ENCODE assay signal across 15 cellular contexts in genomic region chr17:78400581-78401240, GRCh38. TPM values are rescaled to one million over a fixed set of nuclear protein-coding genes. Genes with fewer than 3 reads are reported as not detected.
DNase-seq lines count a peak whose midpoint lies in the region; ATAC-seq, FAIRE-seq and TF ChIP-seq lines count a peak whose summit lies in the region.
"Had no signal": no experiment of that assay in that cellular context is flagged by ENCODE, and none has a peak within 500 bp of the region (broad histone marks: within the 10 kb centered on the region; RNA-seq: fewer than 3 reads in every experiment).

No MANE protein-coding gene starts in this region.

- no peak overlapping the region for H3K18ac ChIP-seq in H1 (ENCODE audit: extremely low read depth, low read length)

- H2BK12ac ChIP-seq in H1 (ENCODE audit: low read depth, low read length), result no peak overlapping the region

- CTCF ChIA-PET in activated naive CD4-positive, alpha-beta T cell treated with anti-CD3 and anti-CD28 coated beads, Interleukin-2, amount 10 ng/mL, durations not matched to agents 7 days and 5 days (lab: Charles Lee), result interaction anchor here (0.6 to 1.5 kb wide), 3 partner anchors 21 to 40 kb away, joined by 3 read pairs; no protein-coding TSS in a partner anchor
- CTCF ChIA-PET in H1 (lab: Charles Lee; ENCODE audit: partially characterized antibody), result interaction anchor here (0.6 to 6.5 kb wide), 15 partner anchors 10 to 307 kb away, joined by 3 to 45 read pairs (median 3); no protein-coding TSS in a partner anchor

- H4K20me1 ChIP-seq in H1 (replicated peaks in 1 of 2; ENCODE audit: control insufficient read depth in 1 of 2, insufficient read depth in 2 of 2, low read length in 2 of 2), result peaks cover 9 to 30% of the 10 kb centered on the region in 2 experiments

- H2BK20ac ChIP-seq in H1 (ENCODE audit: low read length), result no peak overlapping the region

- no peak for TF ChIP-seq POLR2A in H1 (IDR thresholded peaks at IDR 0.05; ENCODE audit: control extremely low read depth in 1 of 2, low read depth in 2 of 2, low read length in 2 of 2)

- no peak overlapping the region for H2BK120ac ChIP-seq in H1 (replicated peaks; ENCODE audit: low read depth, low read length)

- H3K36me3 ChIP-seq in H1 (ENCODE audit: control insufficient read depth in 2 of 4, insufficient read depth in 4 of 4, low read length in 3 of 4) (peaks cover 36 to 76% (median 70%) of the 10 kb centered on the region in 4 experiments), psoas muscle (ENCODE audit: insufficient read depth in 1 of 2, low read depth in 1 of 2) (peaks cover 7 to 83% of the 10 kb centered on the region in 2 donors)

- no peak for TF ChIP-seq RAD21 in H1 (IDR thresholded peaks at IDR 0.05 in 1 of 2, conservative IDR thresholded peaks at IDR 0.05 in 1 of 2; ENCODE audit: low read depth in 2 of 2, low read length in 2 of 2)

- no peak overlapping the region for H4K91ac ChIP-seq in H1 (replicated peaks; ENCODE audit: insufficient read length, low read length)

- no peak overlapping the region for H3K4ac ChIP-seq in H1 (replicated peaks; ENCODE audit: insufficient read length, low read depth, low read length)

- H4K5ac ChIP-seq in H1 (ENCODE audit: insufficient read length, low read depth, low read length), result no peak overlapping the region

- H3K9me3 ChIP-seq in H1 (ENCODE audit: insufficient read depth in 2 of 2, low read depth in 1 of 2, low read length in 1 of 2) (no peaks in the 10 kb centered on the region), psoas muscle (no peaks in the 10 kb centered on the region)
- H3K9me3 ChIP-seq: gastrocnemius medialis had no signal

- H3K4me3 Mint-ChIP-seq in activated naive CD4-positive, alpha-beta T cell treated with anti-CD3 and anti-CD28 coated beads, Interleukin-2, amount 10 ng/mL, durations not matched to agents 7 days and 5 days, result no peak overlapping the region
- no peak overlapping the region for H3K4me3 Mint-ChIP-seq in stimulated activated naive B cell treated with anti-CD40 and anti-IgM and Interleukin-4, amounts not matched to agents 10 μg/mL and 1 μg/mL and 100 μg/mL, for 72 hours
- H3K4me3 Mint-ChIP-seq: CD4-positive, alpha-beta memory T cell; nephron had no signal

- FAIRE-seq in H1 (lab: Jason Lieb, UNC), result no peak
- FAIRE-seq: endometrium had no signal

- H3K4me1 Mint-ChIP-seq in activated naive CD4-positive, alpha-beta T cell treated with anti-CD3 and anti-CD28 coated beads, Interleukin-2, amount 10 ng/mL, durations not matched to agents 7 days and 5 days, result peaks cover 1% of the 10 kb centered on the region
- H3K4me1 Mint-ChIP-seq in stimulated activated naive B cell treated with anti-CD40 and anti-IgM and Interleukin-4, amounts not matched to agents 10 μg/mL and 1 μg/mL and 100 μg/mL, for 72 hours, result peaks cover 14 to 23% of the 10 kb centered on the region in 2 donors

- H3K4me2 ChIP-seq in H1 (ENCODE audit: insufficient read depth in 1 of 2, low read depth in 2 of 2, low read length in 2 of 2), result no peak overlapping the region

- H2AFZ ChIP-seq in H1 (ENCODE audit: low read length), result no peak overlapping the region

- DNase-seq in activated naive CD4-positive, alpha-beta T cell treated with anti-CD3 and anti-CD28 coated beads, Interleukin-2, amount 50 U/mL, for 72 hours (ENCODE audit: low spot score in 2 of 2), result no peak
- DNase-seq in activated naive CD4-positive, alpha-beta T cell treated with anti-CD3 and anti-CD28 coated beads, Interleukin-2, amount 10 ng/mL, durations not matched to agents 7 days and 5 days, result no peak
- DNase-seq in HPDE6-E6E7 (ENCODE audit: extremely low spot score), result peak; percentile 61
- DNase-seq in H1 (ENCODE audit: low read depth in 1 of 2, low spot score in 2 of 2), result no peak
- DNase-seq in psoas muscle, result no peak
- no peak for DNase-seq in stimulated activated naive B cell treated with anti-CD40 and anti-IgM and Interleukin-4, amounts not matched to agents 10 μg/mL and 1 μg/mL and 100 μg/mL, for 72 hours
- DNase-seq in NCI-H82 treated with DMSO at 0.1 percent for 48 hours (lab: John Stamatoyannopoulos, UW; ENCODE audit: unreplicated experiment), result no peak
- DNase-seq: ACHN; activated CD4-positive, alpha-beta T cell treated with anti-CD3 and anti-CD28 coated beads for 4 hours; CD4-positive, alpha-beta memory T cell; gastrocnemius medialis; T-helper 9 cell had no signal

- H3K4me3 ChIP-seq in H1 (ENCODE audit: extremely low read depth in 1 of 4, insufficient read depth in 2 of 4, low read depth in 3 of 4, low read length in 4 of 4) (no peak overlapping the region), psoas muscle (no peak overlapping the region)
- H3K4me3 ChIP-seq: gastrocnemius medialis had no signal

- no peaks in the 10 kb centered on the region for H3K27me3 Mint-ChIP-seq in activated naive CD4-positive, alpha-beta T cell treated with anti-CD3 and anti-CD28 coated beads, Interleukin-2, amount 10 ng/mL, durations not matched to agents 7 days and 5 days
- H3K27me3 Mint-ChIP-seq in stimulated activated naive B cell treated with anti-CD40 and anti-IgM and Interleukin-4, amounts not matched to agents 10 μg/mL and 1 μg/mL and 100 μg/mL, for 72 hours, result no peaks in the 10 kb centered on the region
- H3K27me3 Mint-ChIP-seq: CD4-positive, alpha-beta memory T cell had no signal

- 0 out of 2 replicates have a peak overlapping the region, but pooled peaks have one; percentile 44 for H2BK5ac ChIP-seq in H1 (ENCODE audit: low read depth, low read length)

- peak in 1 of 2 donors; percentile 64 for ATAC-seq in activated naive CD4-positive, alpha-beta T cell treated with anti-CD3 and anti-CD28 coated beads, Interleukin-2, amount 50 U/mL, for 72 hours
- peak in 1 of 4 donors; percentile 14 for ATAC-seq in psoas muscle
- no peak for ATAC-seq in stimulated activated naive B cell treated with anti-CD40 and anti-IgM and Interleukin-4, amounts not matched to agents 10 μg/mL and 1 μg/mL and 100 μg/mL, for 72 hours (replicated peaks)
- ATAC-seq in GM18867 (IDR thresholded peaks at IDR 0.05; ENCODE audit: unreplicated experiment), result no peak
- ATAC-seq: gastrocnemius medialis had no signal

- no peaks in the 10 kb centered on the region for H3K23me2 ChIP-seq in H1 (ENCODE audit: low read depth, low read length)

- no peak overlapping the region for H2AK5ac ChIP-seq in H1 (ENCODE audit: low read depth, low read length)

- peaks cover 2% of the 10 kb centered on the region; the same call in 1 of the 2 replicates for H3K79me1 ChIP-seq in H1 (ENCODE audit: low read depth, low read length)

- H3K9ac ChIP-seq in H1 (replicated peaks in 1 of 4; ENCODE audit: extremely low read depth in 1 of 4, low read depth in 3 of 4, low read length in 3 of 4), result no peak overlapping the region

- 90% methylated on average over 17 of the region's 17 CpGs; no CpG with 5 or more reads in 1 of the 2 experiments for WGBS in H1 (ENCODE audit: extremely low coverage in 1 of 2, insufficient coverage in 1 of 2, insufficient read length in 1 of 2, insufficient replicate concordance in 2 of 2, low coverage in 1 of 2, low lambda C conversion rate in 2 of 2, missing lambda C conversion rate in 1 of 2), 2 experiments
- 84 to 90% (median 90%) methylated on average over 17 of the region's 17 CpGs for WGBS in psoas muscle, 3 donors

- H3K27ac Mint-ChIP-seq in activated naive CD4-positive, alpha-beta T cell treated with anti-CD3 and anti-CD28 coated beads, Interleukin-2, amount 50 U/mL, for 72 hours, result peak overlapping the region; percentile 44 to 68
- no peak overlapping the region for H3K27ac Mint-ChIP-seq in activated naive CD4-positive, alpha-beta T cell treated with anti-CD3 and anti-CD28 coated beads, Interleukin-2, amount 10 ng/mL, durations not matched to agents 7 days and 5 days
- H3K27ac Mint-ChIP-seq in stimulated activated naive B cell treated with anti-CD40 and anti-IgM and Interleukin-4, amounts not matched to agents 10 μg/mL and 1 μg/mL and 100 μg/mL, for 72 hours, result no peak overlapping the region
- H3K27ac Mint-ChIP-seq: nephron had no signal

- no peak for TF ChIP-seq CTCF in H1 (IDR thresholded peaks at IDR 0.05; ENCODE audit: control extremely low read depth in 1 of 3, insufficient read depth in 1 of 3, low read depth in 1 of 3, low read length in 3 of 3)
- TF ChIP-seq CTCF in psoas muscle (IDR thresholded peaks at IDR 0.05), result no peak

- TF ChIP-seq EP300 in H1 (IDR thresholded peaks at IDR 0.05; ENCODE audit: borderline replicate concordance in 1 of 2, low read depth in 2 of 2, low read length in 2 of 2), result no peak

- no peak overlapping the region for H3K56ac ChIP-seq in H1 (replicated peaks; ENCODE audit: insufficient read length, low read depth, low read length)

- H3K27ac ChIP-seq in H1 (ENCODE audit: low read depth, low read length) (no peak overlapping the region), psoas muscle (peak overlapping the region; percentile 74)
- H3K27ac ChIP-seq: gastrocnemius medialis had no signal

- no peak overlapping the region for H4K8ac ChIP-seq in H1 (ENCODE audit: extremely low read depth, insufficient read depth, low read length)

- H3K4me1 ChIP-seq in H1 (replicated peaks in 1 of 4; ENCODE audit: control insufficient read depth in 3 of 4, insufficient read depth in 4 of 4, low read length in 3 of 4) (no peaks in the 10 kb centered on the region), psoas muscle (peaks cover 45% of the 10 kb centered on the region)

- H3K9me3 Mint-ChIP-seq in activated naive CD4-positive, alpha-beta T cell treated with anti-CD3 and anti-CD28 coated beads, Interleukin-2, amount 50 U/mL, for 72 hours, result no peaks in the 10 kb centered on the region
- no peaks in the 10 kb centered on the region for H3K9me3 Mint-ChIP-seq in activated naive CD4-positive, alpha-beta T cell treated with anti-CD3 and anti-CD28 coated beads, Interleukin-2, amount 10 ng/mL, durations not matched to agents 7 days and 5 days
- no peaks in the 10 kb centered on the region for H3K9me3 Mint-ChIP-seq in stimulated activated naive B cell treated with anti-CD40 and anti-IgM and Interleukin-4, amounts not matched to agents 10 μg/mL and 1 μg/mL and 100 μg/mL, for 72 hours
- H3K9me3 Mint-ChIP-seq: CD4-positive, alpha-beta memory T cell; nephron had no signal

- peaks cover 0 to 57% of the 10 kb centered on the region in 2 experiments; a peak in 2 of 4 replicates for H3K79me2 ChIP-seq in H1 (ENCODE audit: control insufficient read depth in 1 of 2, insufficient read depth in 2 of 2, low read length in 2 of 2)

- intact Hi-C loops in psoas muscle (cut with DNase I), result no loop called here

- H3K14ac ChIP-seq in H1 (ENCODE audit: insufficient read length), result no peak overlapping the region

- H3K23ac ChIP-seq in H1 (ENCODE audit: insufficient read length), result no peak overlapping the region

- POLR2A ChIA-PET in H1 (lab: Charles Lee; ENCODE audit: partially characterized antibody), result interaction anchor here (1.4 to 2.1 kb wide), 3 partner anchors 8 to 41 kb away, joined by 4 to 7 read pairs (median 5); partner anchors contain the start of genes PGS1 and SOCS3

- no peak overlapping the region for H2BK15ac ChIP-seq in H1 (ENCODE audit: low read length)

- H3K27me3 ChIP-seq in H1 (replicated peaks in 1 of 4; ENCODE audit: control insufficient read depth in 3 of 4, extremely low read depth in 1 of 4, insufficient read depth in 3 of 4, low read length in 3 of 4), result no peaks in the 10 kb centered on the region
- no peaks in the 10 kb centered on the region for H3K27me3 ChIP-seq in psoas muscle (ENCODE audit: insufficient read depth in 3 of 3, low read length in 2 of 3)
- H3K27me3 ChIP-seq: gastrocnemius medialis had no signal

- H3K36me3 Mint-ChIP-seq in activated naive CD4-positive, alpha-beta T cell treated with anti-CD3 and anti-CD28 coated beads, Interleukin-2, amount 50 U/mL, for 72 hours, result peaks cover 16 to 34% of the 10 kb centered on the region in 2 donors
- peaks cover 76% of the 10 kb centered on the region for H3K36me3 Mint-ChIP-seq in activated naive CD4-positive, alpha-beta T cell treated with anti-CD3 and anti-CD28 coated beads, Interleukin-2, amount 10 ng/mL, durations not matched to agents 7 days and 5 days
- peaks cover 66 to 85% of the 10 kb centered on the region in 2 donors for H3K36me3 Mint-ChIP-seq in stimulated activated naive B cell treated with anti-CD40 and anti-IgM and Interleukin-4, amounts not matched to agents 10 μg/mL and 1 μg/mL and 100 μg/mL, for 72 hours

RNA-seq across cellular contexts. Expression of gene PGS1, which starts 22.3 kb away (rescaled TPM):
- total RNA-seq in activated naive CD4-positive, alpha-beta T cell treated with anti-CD3 and anti-CD28 coated beads, Interleukin-2, amount 50 U/mL, for 72 hours, result 100 to 1,000 TPM in 1 of 2 donors, 10 to 100 TPM in 1; 63.5 to 122 TPM
- total RNA-seq in H1 (2021; fragmentation: NEBNext Ultra II Directional; extraction: Animal tissue kit (Norgen Biotek cat#: 25700)), result 56.7 and 60.0 TPM in 2 replicates
- polyA plus RNA-seq in H1 (2011; rRNA removed), result 46.7 and 69.3 TPM in 2 replicates
- 69.5 TPM for polyA plus RNA-seq in H1 (2011; cell fraction: cytosol; rRNA removed)
- 180 TPM for polyA plus RNA-seq in H1 (2011; cell fraction: nucleus; rRNA removed)
- polyA plus RNA-seq in H1 (2012, experiment 1 of 2), result 38.8 to 53.2 TPM (median 48.6 TPM) in 4 replicates
- polyA plus RNA-seq in H1 (2012, experiment 2 of 2), result 42.4 TPM
- 34.5 TPM for polyA plus RNA-seq in H1 (2013, experiment 1 of 2)
- 33.4 TPM for polyA plus RNA-seq in H1 (2013, experiment 2 of 2)
- polyA minus RNA-seq in H1 (2011; rRNA and poly(A)+ RNA removed), result 49.7 and 65.7 TPM in 2 replicates
- polyA minus RNA-seq in H1 (2011; cell fraction: cytosol; rRNA and poly(A)+ RNA removed), result 37.5 TPM
- polyA minus RNA-seq in H1 (2011; cell fraction: nucleus; rRNA and poly(A)+ RNA removed), result 62.2 TPM
- 10 to 100 TPM; 15.0 to 24.2 (median 20.3) TPM for total RNA-seq in psoas muscle
- 10 to 100 TPM; 10.2 to 16.3 (median 15.5) TPM for polyA plus RNA-seq in psoas muscle

RNA-seq across cellular contexts. Expression of gene SOCS3, which starts 40.8 kb away (rescaled TPM):
- 100 to 1,000 TPM; 179 to 182 TPM for total RNA-seq in activated naive CD4-positive, alpha-beta T cell treated with anti-CD3 and anti-CD28 coated beads, Interleukin-2, amount 50 U/mL, for 72 hours
- total RNA-seq in H1 (2021; fragmentation: NEBNext Ultra II Directional; extraction: Animal tissue kit (Norgen Biotek cat#: 25700)), result 47.9 and 49.4 TPM in 2 replicates
- polyA plus RNA-seq in H1 (2011; rRNA removed), result 10.1 and 15.2 TPM in 2 replicates
- 13.5 TPM for polyA plus RNA-seq in H1 (2011; cell fraction: cytosol; rRNA removed)
- polyA plus RNA-seq in H1 (2011; cell fraction: nucleus; rRNA removed), result 33.4 TPM
- polyA plus RNA-seq in H1 (2012, experiment 1 of 2), result 13.7 to 17.9 TPM (median 15.6 TPM) in 4 replicates
- polyA plus RNA-seq in H1 (2012, experiment 2 of 2), result 21.7 TPM
- polyA plus RNA-seq in H1 (2013, experiment 1 of 2), result 28.0 TPM
- 27.0 TPM for polyA plus RNA-seq in H1 (2013, experiment 2 of 2)
- 7.3 and 11.0 TPM in 2 replicates for polyA minus RNA-seq in H1 (2011; rRNA and poly(A)+ RNA removed)
- 17.7 TPM for polyA minus RNA-seq in H1 (2011; cell fraction: cytosol; rRNA and poly(A)+ RNA removed)
- 14.3 TPM for polyA minus RNA-seq in H1 (2011; cell fraction: nucleus; rRNA and poly(A)+ RNA removed)
- 10 to 100 TPM in 3 of 4 donors, 1 to 10 TPM in 1; 8.5 to 43.5 (median 23.6) TPM for total RNA-seq in psoas muscle
- 10 to 100 TPM in 1 of 3 donors, 1 to 10 TPM in 2; 5.3 to 24.4 (median 7.5) TPM for polyA plus RNA-seq in psoas muscle

Comparison
In these comparisons a context has a peak if more than half of its experiments do, and no peak if none do; other contexts are left out.
1. H3K27ac Mint-ChIP-seq: peak in activated naive CD4-positive, alpha-beta T cell treated with anti-CD3 and anti-CD28 coated beads, Interleukin-2, amount 50 U/mL, for 72 hours (2 of 2); none in activated naive CD4-positive, alpha-beta T cell treated with anti-CD3 and anti-CD28 coated beads, Interleukin-2, amount 10 ng/mL, durations not matched to agents 7 days and 5 days (single experiment) and stimulated activated naive B cell treated with anti-CD40 and anti-IgM and Interleukin-4, amounts not matched to agents 10 μg/mL and 1 μg/mL and 100 μg/mL, for 72 hours (single experiment).